8 cellular contexts compared by ENCODE assay signal in genomic region chr14:60981626-60982455, GRCh38. TPM values are rescaled to one million over a fixed set of nuclear protein-coding genes. Genes with fewer than 3 reads are reported as not detected.
DNase-seq lines count a peak whose midpoint lies in the region; ATAC-seq and TF ChIP-seq lines count a peak whose summit lies in the region.

No MANE protein-coding gene starts in this region.

- DNase-seq in G401 (ENCODE audit: low spot score) (peak; percentile 20), astrocyte of the hippocampus (ENCODE audit: low read depth, low spot score) (peak; percentile 58), kidney glomerular epithelial cell (lab: John Stamatoyannopoulos, UW) (peak; percentile 53), upper lobe of left lung (no peak), ecto neural progenitor cell (ENCODE audit: low spot score) (no peak)
- DNase-seq in activated CD4-positive, alpha-beta T cell treated with anti-CD3 and anti-CD28 coated beads, Interleukin-2, amount 50 U/mL, for 1 hour: no peak

- H3K36me3 ChIP-seq in HUES64 (ENCODE audit: insufficient read depth, low read length) (peaks cover 49% of the 10 kb centered on the region), upper lobe of left lung (peaks cover 0 to 13% (median 0%) of the 10 kb centered on the region in 4 donors)

- H3K4me1 ChIP-seq in HUES64 (ENCODE audit: insufficient read depth, low read length) (peaks cover 13% of the 10 kb centered on the region), upper lobe of left lung (peaks cover 7 to 32% (median 23%) of the 10 kb centered on the region in 4 donors)

- no peaks in the 10 kb centered on the region for H3K9me3 ChIP-seq in HUES64 (ENCODE audit: insufficient read depth, low read depth, low read length)
- no peaks in the 10 kb centered on the region for H3K9me3 ChIP-seq in upper lobe of left lung

- H3K4me3 ChIP-seq in HUES64 (ENCODE audit: low read length) (peak overlapping the region; percentile 95), upper lobe of left lung (peak overlapping the region; percentile 62 to 96 (median 80))

- 18% methylated on average over 10 of the region's 13 CpGs for WGBS in HUES64
- WGBS in upper lobe of left lung, 2 donors: 8 to 11% methylated on average over 13 of the region's 13 CpGs

- TF ChIP-seq EP300 in upper lobe of left lung (IDR thresholded peaks at IDR 0.05): no peak

- ATAC-seq in upper lobe of left lung (ENCODE audit: low FRiP score in 2 of 2) (peak in 1 of 2 donors; percentile 47), GM21423 (IDR thresholded peaks at IDR 0.05; ENCODE audit: unreplicated experiment) (no peak)

- in situ Hi-C loops in G401 (cut with HindIII; ENCODE audit: low sequenced_read_pairs): no loop called here

- H3K27ac ChIP-seq in HUES64 (ENCODE audit: low read depth, low read length) (no peak overlapping the region), upper lobe of left lung (peak overlapping the region; percentile 82 to 93 (median 90))

- H3K27me3 ChIP-seq in HUES64 (ENCODE audit: insufficient read depth, low read length): no peaks in the 10 kb centered on the region
- no peaks in the 10 kb centered on the region for H3K27me3 ChIP-seq in upper lobe of left lung

- peak overlapping the region; percentile 95 for H3K9ac ChIP-seq in HUES64 (ENCODE audit: low read depth, low read length)

- TF ChIP-seq CTCF in upper lobe of left lung (IDR thresholded peaks at IDR 0.05): no peak

- TF ChIP-seq POLR2A in upper lobe of left lung (IDR thresholded peaks at IDR 0.05): no peak

RNA-seq across cellular contexts. Expression of gene SLC38A6, which starts 0.8 kb away (rescaled TPM):
- 36.1 and 43.1 TPM in 2 replicates for total RNA-seq in G401 (2014; rRNA removed; shearing (Covaris generic))
- polyA plus RNA-seq in HUES64 (2013, experiment 1 of 2): 5.2 TPM
- 7.7 TPM for polyA plus RNA-seq in HUES64 (2013, experiment 2 of 2)
- total RNA-seq in upper lobe of left lung: 10 to 100 TPM; 13.7 to 37.7 (median 23.8) TPM

RNA-seq across cellular contexts. Expression of gene TRMT5, which starts 1.0 kb away (rescaled TPM):
- total RNA-seq in G401 (2014; rRNA removed; shearing (Covaris generic)): 9.3 and 23.5 TPM in 2 replicates
- polyA plus RNA-seq in HUES64 (2013, experiment 1 of 2): 15.3 TPM
- 15.5 TPM for polyA plus RNA-seq in HUES64 (2013, experiment 2 of 2)
- 10 to 100 TPM in 3 of 6 donors, 1 to 10 TPM in 3; 2.0 to 53.4 (median 9.1) TPM for total RNA-seq in upper lobe of left lung

Comparison
In these comparisons a context has a peak if more than half of its experiments do, and no peak if none do; other contexts are left out.
1. DNase-seq: peak in G401 (single experiment), astrocyte of the hippocampus (single experiment) and kidney glomerular epithelial cell (single experiment); none in upper lobe of left lung (0 of 2), activated CD4-positive, alpha-beta T cell treated with anti-CD3 and anti-CD28 coated beads, Interleukin-2, amount 50 U/mL, for 1 hour (single experiment) and ecto neural progenitor cell (single experiment).